33 cellular contexts compared by ENCODE assay signal in the genomic region with DNA sequence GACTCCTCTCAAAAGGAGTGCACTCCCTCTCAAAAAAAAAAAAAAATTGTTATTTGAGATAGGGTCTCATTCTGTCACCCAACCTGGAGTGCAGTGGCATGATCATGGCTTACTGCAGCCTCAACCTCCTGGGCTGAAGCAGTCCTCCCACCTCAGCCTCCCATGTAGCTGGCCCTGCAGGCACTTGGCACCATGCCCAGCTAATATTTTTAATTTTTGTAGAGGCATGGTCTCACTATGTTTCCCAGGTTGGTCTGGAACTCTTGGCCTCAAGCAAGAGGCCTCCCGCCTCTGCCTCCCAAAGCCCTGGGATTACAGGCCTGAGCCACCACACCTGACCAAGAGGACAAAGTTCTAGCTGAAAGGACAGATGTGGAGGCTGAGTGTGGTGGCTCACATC.
"Had no signal": no experiment of that assay in that cellular context is flagged by ENCODE, and none has a peak within 500 bp of the region (broad histone marks: within the 10 kb centered on the region; RNA-seq: fewer than 3 reads in every experiment).

No MANE protein-coding gene starts in this region.

- H3K4me1 ChIP-seq: adrenal gland, ascending aorta, body of pancreas, breast epithelium had no signal

- H3K27ac ChIP-seq: adrenal gland, ascending aorta, body of pancreas, brain microvascular endothelial cell, breast epithelium, cardiac muscle cell had no signal

- DNase-seq: activated effector memory CD4-positive, alpha-beta T cell treated with anti-CD3 and anti-CD28 coated beads, Interleukin-2, amount 50 U/mL, for 16 hours; activated effector memory CD4-positive, alpha-beta T cell treated with Interleukin-2 at 50 U/mL for 16 hours; activated gamma-delta T cell; activated gamma-delta T cell treated with Interleukin-2 at 50 U/mL for 16 hours; activated naive CD4-positive, alpha-beta T cell; activated naive CD4-positive, alpha-beta T cell treated with anti-CD3 and anti-CD28 coated beads for 36 hours; activated naive CD4-positive, alpha-beta T cell treated with anti-CD3 and anti-CD28 coated beads, Interleukin-2, amount 10 ng/mL, durations not matched to agents 7 days and 5 days; activated naive CD4-positive, alpha-beta T cell treated with anti-CD3 and anti-CD28 coated beads, Interleukin-2, amount 50 U/mL, for 16 hours; activated naive CD4-positive, alpha-beta T cell treated with Interleukin-2 at 50 U/mL for 16 hours; activated naive CD8-positive, alpha-beta T cell treated with anti-CD3 and anti-CD28 coated beads for 36 hours; activated naive CD8-positive, alpha-beta T cell treated with anti-CD3 and anti-CD28 coated beads, Interleukin-2, amount 10 ng/mL, durations not matched to agents 7 days and 5 days; activated naive CD8-positive, alpha-beta T cell treated with anti-CD3 and anti-CD28 coated beads, Interleukin-2, amount 50 U/mL, for 24 hours; activated T-cell treated with anti-CD3 and anti-CD28 coated beads, Interleukin-2, amount 50 U/mL, for 24 hours; activated T-cell treated with anti-CD3 and anti-CD28 coated beads, Interleukin-2, amount 50 U/mL, for 4 hours; activated T-cell treated with anti-CD3 and anti-CD28 coated beads, Interleukin-2, amount 50 U/mL, for 48 hours; activated T-cell treated with anti-CD3 and anti-CD28 coated beads, Interleukin-2, amount 50 U/mL, for 72 hours; adrenal gland; amniotic stem cell; amygdala; anterior cingulate cortex; aorta; body of pancreas; brain microvascular endothelial cell; caudate nucleus; central memory CD4-positive, alpha-beta T cell; cerebellar nuclear complex had no signal

- FAIRE-seq: astrocyte, bronchial epithelial cell had no signal

- H3K36me3 ChIP-seq: adrenal gland, ascending aorta, brain microvascular endothelial cell, breast epithelium, cardiac muscle cell had no signal

- H3K9me3 ChIP-seq: adrenal gland, ascending aorta, body of pancreas had no signal

- ATAC-seq: activated naive CD4-positive, alpha-beta T cell treated with anti-CD3 and anti-CD28 coated beads, Interleukin-2, amount 50 U/mL, for 72 hours; activated naive CD8-positive, alpha-beta T cell treated with anti-CD3 and anti-CD28 coated beads, Interleukin-2, amount 50 U/mL, for 24 hours; activated T-cell treated with anti-CD3 and anti-CD28 coated beads, Interleukin-2, amount 50 U/mL, for 4 hours; activated T-cell treated with anti-CD3 and anti-CD28 coated beads, Interleukin-2, amount 50 U/mL, for 72 hours; activated T-helper 17 cell treated with anti-CD3 and anti-CD28 coated beads, Interleukin-2, amount 50 U/mL, for 72 hours; body of pancreas had no signal

- H3K4me3 ChIP-seq: adrenal gland, ascending aorta, body of pancreas, breast epithelium, cardiac muscle cell had no signal

- H3K27me3 ChIP-seq: adrenal gland, ascending aorta, body of pancreas, brain microvascular endothelial cell, breast epithelium, cardiac muscle cell had no signal
